Comparison of ENCODE assay signal across 11 cellular contexts in genomic region chr10:15325243-15326002, GRCh38. TPM values are rescaled to one million over a fixed set of nuclear protein-coding genes. Genes with fewer than 3 reads are reported as not detected.
DNase-seq lines count a peak whose midpoint lies in the region; TF ChIP-seq lines count a peak whose summit lies in the region.
"Had no signal": no experiment of that assay in that cellular context is flagged by ENCODE, and none has a peak within 500 bp of the region (broad histone marks: within the 10 kb centered on the region; RNA-seq: fewer than 3 reads in every experiment).

No MANE protein-coding gene starts in this region.

- H3K36me3 Mint-ChIP-seq in HFFc6 (ENCODE audit: low read depth) (peaks cover 8% of the 10 kb centered on the region), nephron progenitor cell (ENCODE audit: low read depth) (peaks cover 38% of the 10 kb centered on the region)
- H3K36me3 Mint-ChIP-seq in activated CD4-positive, alpha-beta memory T cell treated with anti-CD3 and anti-CD28 coated beads, Interleukin-2, amount 10 ng/mL, durations not matched to agents 7 days and 5 days (ENCODE audit: low read depth) = no peaks in the 10 kb centered on the region
- H3K36me3 Mint-ChIP-seq: activated naive CD8-positive, alpha-beta T cell treated with anti-CD3 and anti-CD28 coated beads, Interleukin-2, amount 10 ng/mL, durations not matched to agents 7 days and 5 days had no signal

- H3K27me3 Mint-ChIP-seq in HFFc6 (ENCODE audit: insufficient read depth) (peaks cover 6% of the 10 kb centered on the region; the same call in 1 of the 2 replicates), nephron progenitor cell (ENCODE audit: low read depth, poor library complexity) (peaks cover 3% of the 10 kb centered on the region)
- peaks cover 10% of the 10 kb centered on the region for H3K27me3 Mint-ChIP-seq in activated CD4-positive, alpha-beta memory T cell treated with anti-CD3 and anti-CD28 coated beads, Interleukin-2, amount 10 ng/mL, durations not matched to agents 7 days and 5 days

- peaks cover 4% of the 10 kb centered on the region for H3F3A ChIP-seq in SK-N-SH (replicated peaks; ENCODE audit: insufficient read depth)

- H3K4me3 ChIP-seq in SK-N-SH (ENCODE audit: low read depth in 2 of 2, low read length in 1 of 2) = no peak overlapping the region
- H3K4me3 ChIP-seq: smooth muscle cell had no signal

- no peaks in the 10 kb centered on the region for H3K36me3 ChIP-seq in SK-N-SH (replicated peaks in 1 of 2; ENCODE audit: control insufficient read depth in 1 of 2, insufficient read depth in 2 of 2, low read length in 1 of 2)

- H3K9ac ChIP-seq in SK-N-SH = no peak overlapping the region

- no peak for TF ChIP-seq RAD21 in SK-N-SH (IDR thresholded peaks at IDR 0.05; ENCODE audit: low read length)

- H3K9me3 ChIP-seq in SK-N-SH = no peaks in the 10 kb centered on the region

- H3K27ac ChIP-seq in SK-N-SH (ENCODE audit: low read depth in 2 of 2, low read length in 1 of 2) = peak overlapping the region in 1 of 2 experiments; percentile 34; a peak in 1 of 4 replicates

- no peaks in the 10 kb centered on the region for H3K27me3 ChIP-seq in SK-N-SH (ENCODE audit: insufficient read depth)

- CTCF ChIA-PET in SK-N-SH (lab: Yijun Ruan, JAX) = interaction anchor here (1.5 kb wide), 1 partner anchor 11 kb away, joined by 3 read pairs; no protein-coding TSS in a partner anchor
- CTCF ChIA-PET in activated CD4-positive, alpha-beta memory T cell treated with anti-CD3 and anti-CD28 coated beads, Interleukin-2, amount 10 ng/mL, durations not matched to agents 7 days and 5 days (lab: Charles Lee) = no interaction called here

- H3K4me3 Mint-ChIP-seq in HFFc6 = peak overlapping the region; percentile 60
- H3K4me3 Mint-ChIP-seq in nephron progenitor cell = no peak overlapping the region
- no peak overlapping the region for H3K4me3 Mint-ChIP-seq in activated CD4-positive, alpha-beta memory T cell treated with anti-CD3 and anti-CD28 coated beads, Interleukin-2, amount 10 ng/mL, durations not matched to agents 7 days and 5 days
- H3K4me3 Mint-ChIP-seq: activated naive CD8-positive, alpha-beta T cell treated with anti-CD3 and anti-CD28 coated beads, Interleukin-2, amount 10 ng/mL, durations not matched to agents 7 days and 5 days had no signal

- H3K4me2 ChIP-seq in SK-N-SH = no peak overlapping the region

- H3K4me1 Mint-ChIP-seq in HFFc6 (ENCODE audit: low read depth) = peaks cover 50% of the 10 kb centered on the region
- H3K4me1 Mint-ChIP-seq in nephron progenitor cell = peaks cover 28% of the 10 kb centered on the region
- peaks cover 8% of the 10 kb centered on the region for H3K4me1 Mint-ChIP-seq in activated CD4-positive, alpha-beta memory T cell treated with anti-CD3 and anti-CD28 coated beads, Interleukin-2, amount 10 ng/mL, durations not matched to agents 7 days and 5 days

- no peaks in the 10 kb centered on the region for H3K9me2 ChIP-seq in SK-N-SH

- peak; percentile 64 for DNase-seq in HFFc6
- no peak for DNase-seq in SK-N-SH
- peak; percentile 27 for DNase-seq in fibroblast of peridontal ligament (ENCODE audit: extremely low read depth)
- DNase-seq in nephron progenitor cell = no peak
- no peak for DNase-seq in C1 segment of cervical spinal cord (lab: John Stamatoyannopoulos, UW)
- DNase-seq in RPMI8226 = no peak
- DNase-seq in NCI-H526 (lab: John Stamatoyannopoulos, UW) = no peak
- no peak for DNase-seq in activated CD4-positive, alpha-beta memory T cell treated with anti-CD3 and anti-CD28 coated beads, Interleukin-2, amount 10 ng/mL, durations not matched to agents 7 days and 5 days
- DNase-seq: activated naive CD8-positive, alpha-beta T cell treated with anti-CD3 and anti-CD28 coated beads, Interleukin-2, amount 10 ng/mL, durations not matched to agents 7 days and 5 days; NCI-H2029 treated with DMSO at 0.1 percent for 48 hours had no signal

- POLR2A ChIA-PET in SK-N-SH (lab: Yijun Ruan, JAX) = no interaction called here
- POLR2A ChIA-PET in activated CD4-positive, alpha-beta memory T cell treated with anti-CD3 and anti-CD28 coated beads, Interleukin-2, amount 10 ng/mL, durations not matched to agents 7 days and 5 days (lab: Charles Lee) = no interaction called here

- H3K27ac Mint-ChIP-seq in HFFc6 (peak overlapping the region; percentile 74), nephron progenitor cell (peak overlapping the region; percentile 96)
- H3K27ac Mint-ChIP-seq in activated CD4-positive, alpha-beta memory T cell treated with anti-CD3 and anti-CD28 coated beads, Interleukin-2, amount 10 ng/mL, durations not matched to agents 7 days and 5 days = no peak overlapping the region
- H3K27ac Mint-ChIP-seq: activated naive CD8-positive, alpha-beta T cell treated with anti-CD3 and anti-CD28 coated beads, Interleukin-2, amount 10 ng/mL, durations not matched to agents 7 days and 5 days had no signal

- H3K9me3 Mint-ChIP-seq in HFFc6 = peaks cover 4% of the 10 kb centered on the region; the same call in 1 of the 2 replicates
- peaks cover 4% of the 10 kb centered on the region for H3K9me3 Mint-ChIP-seq in nephron progenitor cell
- H3K9me3 Mint-ChIP-seq in activated CD4-positive, alpha-beta memory T cell treated with anti-CD3 and anti-CD28 coated beads, Interleukin-2, amount 10 ng/mL, durations not matched to agents 7 days and 5 days = no peaks in the 10 kb centered on the region

- peaks cover 10 to 25% of the 10 kb centered on the region in 2 experiments; a peak in 3 of 4 replicates for H3K4me1 ChIP-seq in SK-N-SH (ENCODE audit: control insufficient read depth in 1 of 2, insufficient read depth in 2 of 2, low read depth in 1 of 2, low read length in 1 of 2)

- H4K20me1 ChIP-seq in SK-N-SH (ENCODE audit: insufficient read depth) = no peaks in the 10 kb centered on the region

- WGBS in SK-N-SH (ENCODE audit: low lambda C conversion rate) = 75% methylated on average over 21 of the region's 21 CpGs

- H3K79me2 ChIP-seq in SK-N-SH (ENCODE audit: insufficient read depth) = peaks cover 5% of the 10 kb centered on the region; the same call in 1 of the 2 replicates

- TF ChIP-seq EP300 in SK-N-SH (IDR thresholded peaks at IDR 0.05; ENCODE audit: borderline replicate concordance in 1 of 2, low read depth in 1 of 2, low read length in 1 of 2) = peak in 1 of 2 experiments; percentile 53; a peak in 1 of 4 replicates

- no peak overlapping the region for H2AFZ ChIP-seq in SK-N-SH (ENCODE audit: low read depth)

- TF ChIP-seq CTCF in HFFc6 (IDR thresholded peaks at IDR 0.05) = no peak
- no peak for TF ChIP-seq CTCF in SK-N-SH (IDR thresholded peaks at IDR 0.05)
- TF ChIP-seq CTCF in nephron progenitor cell (IDR thresholded peaks at IDR 0.05) = no peak

TF ChIP-seq in SK-N-SH, 30 proteins besides CTCF, POLR2A, EP300 and RAD21 (continues in another document):
- TF ChIP-seq RCOR1 (IDR thresholded peaks at IDR 0.05; ENCODE audit: low read length) = no peak
- peak; percentile 71; the same call in 1 of the 2 replicates for TF ChIP-seq FOSL2 (IDR thresholded peaks at IDR 0.05; ENCODE audit: borderline replicate concordance, low read depth)
- peak; percentile 17; the same call in 1 of the 2 replicates for TF ChIP-seq POLR2AphosphoS5 (IDR thresholded peaks at IDR 0.05; ENCODE audit: low read depth, low read length)
- no peak for TF ChIP-seq TAF1 (IDR thresholded peaks at IDR 0.05; ENCODE audit: borderline replicate concordance, low read depth, low read length)
- peak; percentile 73 for TF ChIP-seq TCF12 (IDR thresholded peaks at IDR 0.05)
- TF ChIP-seq EZH2phosphoT487 (IDR thresholded peaks at IDR 0.05; ENCODE audit: borderline replicate concordance, low read depth) = no peak
- TF ChIP-seq IRF3 (IDR thresholded peaks at IDR 0.05; ENCODE audit: low read depth, low read length) = no peak
- peak; percentile 69 for TF ChIP-seq JUND (IDR thresholded peaks at IDR 0.05)
- TF ChIP-seq NFIC (IDR thresholded peaks at IDR 0.05; ENCODE audit: borderline replicate concordance) = peak; percentile 79
- TF ChIP-seq RXRA (IDR thresholded peaks at IDR 0.05; ENCODE audit: borderline replicate concordance, low read depth) = no peak
- 0 out of 2 replicates have a peak, but pooled peaks have one; percentile 50 for TF ChIP-seq TEAD4 (IDR thresholded peaks at IDR 0.05; ENCODE audit: borderline replicate concordance, insufficient read depth)
- peak; percentile 83 for TF ChIP-seq PBX3 (IDR thresholded peaks at IDR 0.05)
- TF ChIP-seq NRF1 (IDR thresholded peaks at IDR 0.05; ENCODE audit: low read depth, low read length) = no peak
- no peak for TF ChIP-seq MEF2A (IDR thresholded peaks at IDR 0.05; ENCODE audit: borderline replicate concordance, low read depth)
- TF ChIP-seq ELF1 (IDR thresholded peaks at IDR 0.05) = peak; percentile 64; the same call in 1 of the 2 replicates
- no peak for TF ChIP-seq FOXJ3 (CRISPR knock-in tag; IDR thresholded peaks at IDR 0.05)
- no peak for TF ChIP-seq GABPA (IDR thresholded peaks at IDR 0.05; ENCODE audit: low read depth)

RNA-seq across cellular contexts. Expression of gene FAM171A1, which starts 45.7 kb away (rescaled TPM):
- 10 to 100 TPM; 33.4 to 60.7 (median 48.6) TPM for total RNA-seq in HFFc6 (2021; fragmentation: NEBNext Ultra II Directional; extraction: Animal tissue kit (Norgen Biotek cat#: 25700))
- polyA plus RNA-seq in SK-N-SH (2012; rRNA removed) = 17.2 and 26.3 TPM in 2 replicates
- 22.5 and 25.7 TPM in 2 replicates for polyA plus RNA-seq in SK-N-SH (2012; cell fraction: cytosol; rRNA removed)
- polyA plus RNA-seq in SK-N-SH (2012; cell fraction: nucleus; rRNA removed) = 16.8 and 17.2 TPM in 2 replicates
- 1 to 10 TPM; 6.0 to 6.8 TPM for total RNA-seq in activated CD4-positive, alpha-beta memory T cell treated with anti-CD3 and anti-CD28 coated beads, Interleukin-2, amount 10 ng/mL, durations not matched to agents 7 days and 5 days

Comparison
In these comparisons a context has a peak if more than half of its experiments do, and no peak if none do; other contexts are left out.
1. DNase-seq: peak in HFFc6 (single experiment) and fibroblast of peridontal ligament (single experiment); none in SK-N-SH (single experiment), nephron progenitor cell (single experiment), C1 segment of cervical spinal cord (0 of 14), RPMI8226 (single experiment), NCI-H526 (0 of 2) and activated CD4-positive, alpha-beta memory T cell treated with anti-CD3 and anti-CD28 coated beads, Interleukin-2, amount 10 ng/mL, durations not matched to agents 7 days and 5 days (single experiment).
2. RNA of gene FAM171A1, which starts 45.7 kb away (total RNA-seq): 33.4 to 60.7 TPM in HFFc6; 6.0 to 6.8 TPM in activated CD4-positive, alpha-beta memory T cell treated with anti-CD3 and anti-CD28 coated beads, Interleukin-2, amount 10 ng/mL, durations not matched to agents 7 days and 5 days; every median in the first group is over 4 times any median in the second.